1 cellular context compared by ENCODE assay signal in the genomic region with DNA sequence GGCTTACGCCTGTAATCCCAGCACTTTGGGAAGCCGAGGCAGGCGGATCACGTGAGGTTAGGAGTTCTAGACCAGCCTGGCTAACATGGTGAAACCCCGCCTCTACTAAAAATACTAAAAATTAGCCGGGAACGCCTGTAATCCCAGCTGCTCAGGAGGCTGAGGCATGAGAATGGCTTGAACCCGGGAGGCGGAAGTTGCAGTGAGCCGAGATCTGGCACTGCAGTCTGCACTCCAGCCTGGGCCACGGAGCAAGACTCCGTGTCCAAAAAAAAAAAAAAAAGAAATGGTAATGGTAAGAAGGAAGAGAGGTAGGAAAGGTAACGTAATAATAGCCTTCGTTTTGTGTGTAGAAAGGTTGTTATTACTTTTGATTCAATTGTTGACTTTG.
TF ChIP-seq lines count a peak whose summit lies in the region.

No MANE protein-coding gene starts in this region.

TF ChIP-seq in SK-N-SH, 30 proteins besides CTCF, POLR2A, EP300 and RAD21 (continued from another document):
- TF ChIP-seq, protein P1, sequence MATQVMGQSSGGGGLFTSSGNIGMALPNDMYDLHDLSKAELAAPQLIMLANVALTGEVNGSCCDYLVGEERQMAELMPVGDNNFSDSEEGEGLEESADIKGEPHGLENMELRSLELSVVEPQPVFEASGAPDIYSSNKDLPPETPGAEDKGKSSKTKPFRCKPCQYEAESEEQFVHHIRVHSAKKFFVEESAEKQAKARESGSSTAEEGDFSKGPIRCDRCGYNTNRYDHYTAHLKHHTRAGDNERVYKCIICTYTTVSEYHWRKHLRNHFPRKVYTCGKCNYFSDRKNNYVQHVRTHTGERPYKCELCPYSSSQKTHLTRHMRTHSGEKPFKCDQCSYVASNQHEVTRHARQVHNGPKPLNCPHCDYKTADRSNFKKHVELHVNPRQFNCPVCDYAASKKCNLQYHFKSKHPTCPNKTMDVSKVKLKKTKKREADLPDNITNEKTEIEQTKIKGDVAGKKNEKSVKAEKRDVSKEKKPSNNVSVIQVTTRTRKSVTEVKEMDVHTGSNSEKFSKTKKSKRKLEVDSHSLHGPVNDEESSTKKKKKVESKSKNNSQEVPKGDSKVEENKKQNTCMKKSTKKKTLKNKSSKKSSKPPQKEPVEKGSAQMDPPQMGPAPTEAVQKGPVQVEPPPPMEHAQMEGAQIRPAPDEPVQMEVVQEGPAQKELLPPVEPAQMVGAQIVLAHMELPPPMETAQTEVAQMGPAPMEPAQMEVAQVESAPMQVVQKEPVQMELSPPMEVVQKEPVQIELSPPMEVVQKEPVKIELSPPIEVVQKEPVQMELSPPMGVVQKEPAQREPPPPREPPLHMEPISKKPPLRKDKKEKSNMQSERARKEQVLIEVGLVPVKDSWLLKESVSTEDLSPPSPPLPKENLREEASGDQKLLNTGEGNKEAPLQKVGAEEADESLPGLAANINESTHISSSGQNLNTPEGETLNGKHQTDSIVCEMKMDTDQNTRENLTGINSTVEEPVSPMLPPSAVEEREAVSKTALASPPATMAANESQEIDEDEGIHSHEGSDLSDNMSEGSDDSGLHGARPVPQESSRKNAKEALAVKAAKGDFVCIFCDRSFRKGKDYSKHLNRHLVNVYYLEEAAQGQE (IDR thresholded peaks at IDR 0.05; ENCODE audit: low read depth, low read length): no peak
